In genomic region chr20:19932170-19932667, GRCh38 we compare ENCODE assay signal across 12 cellular contexts.
DNase-seq lines count a peak whose midpoint lies in the region; ATAC-seq and TF ChIP-seq lines count a peak whose summit lies in the region.
"Had no signal": no experiment of that assay in that cellular context is flagged by ENCODE, and none has a peak within 500 bp of the region (broad histone marks: within the 10 kb centered on the region; RNA-seq: fewer than 3 reads in every experiment).

No MANE protein-coding gene starts in this region.

- no peak overlapping the region for H3K4me3 ChIP-seq in AG04450 (ENCODE audit: low read depth, low read length)
- H3K4me3 ChIP-seq in dorsolateral prefrontal cortex: no peak overlapping the region
- H3K4me3 ChIP-seq in CD4-positive, alpha-beta memory T cell (ENCODE audit: low read length in 2 of 2): no peak overlapping the region
- H3K4me3 ChIP-seq: A549 had no signal

- TF ChIP-seq CTCF in AG04450 (IDR thresholded peaks at IDR 0.05; ENCODE audit: low read depth, low read length) (peak; percentile 11; the same call in 1 of the 2 replicates), nephron progenitor cell (IDR thresholded peaks at IDR 0.05) (no peak), dorsolateral prefrontal cortex (IDR thresholded peaks at IDR 0.05 in 54 of 56, conservative IDR thresholded peaks at IDR 0.05 in 2 of 56; ENCODE audit: low read depth in 1 of 56, partially characterized antibody in 56 of 56) (no peak)

- peaks cover 12% of the 10 kb centered on the region for H3K9me3 Mint-ChIP-seq in nephron progenitor cell
- no peaks in the 10 kb centered on the region for H3K9me3 Mint-ChIP-seq in CD4-positive, alpha-beta memory T cell
- H3K9me3 Mint-ChIP-seq: activated naive CD4-positive, alpha-beta T cell treated with anti-CD3 and anti-CD28 coated beads for 36 hours had no signal

- CTCF ChIA-PET in AG04450 (lab: Charles Lee): interaction anchor here (0.6 to 0.7 kb wide), 3 partner anchors 44 to 52 kb away, joined by 3 read pairs; no protein-coding TSS in a partner anchor
- CTCF ChIA-PET in CD4-positive, alpha-beta memory T cell (lab: Charles Lee; ENCODE audit: partially characterized antibody): no interaction called here

- H3K36me3 Mint-ChIP-seq in nephron progenitor cell (ENCODE audit: low read depth): peaks cover 23% of the 10 kb centered on the region
- H3K36me3 Mint-ChIP-seq in CD4-positive, alpha-beta memory T cell: no peaks in the 10 kb centered on the region

- H3K27me3 Mint-ChIP-seq in nephron progenitor cell (ENCODE audit: low read depth, poor library complexity): no peaks in the 10 kb centered on the region
- peaks cover 0 to 7% of the 10 kb centered on the region in 2 donors for H3K27me3 Mint-ChIP-seq in CD4-positive, alpha-beta memory T cell

- no peaks in the 10 kb centered on the region for H3K36me3 ChIP-seq in CD4-positive, alpha-beta memory T cell (ENCODE audit: insufficient read depth, low read length)

- no peaks in the 10 kb centered on the region for H3K9me3 ChIP-seq in AG04450 (ENCODE audit: control insufficient read depth, insufficient read depth, low read length)
- no peaks in the 10 kb centered on the region for H3K9me3 ChIP-seq in CD4-positive, alpha-beta memory T cell (ENCODE audit: control insufficient read depth in 1 of 2, low read length in 2 of 2)
- H3K9me3 ChIP-seq: A549 had no signal

- peak; percentile 95 for ATAC-seq in SK-N-SH treated with all-trans-retinoic acid at 6 μM for 48 hours
- ATAC-seq: A549; activated CD4-positive, CD25-positive, alpha-beta regulatory T cell treated with anti-CD3 and anti-CD28 coated beads, Interleukin-2, amount 50 U/mL, for 24 hours; foreskin keratinocyte had no signal

- intact Hi-C loops in dorsolateral prefrontal cortex (cut with DNase I): loop anchor here in 1 of 2 donors (5.0 kb wide), 1 partner anchor 35 kb away; no protein-coding TSS in a partner anchor
- intact Hi-C loops in CD4-positive, alpha-beta memory T cell (cut with micrococcal nuclease): no loop called here

- DNase-seq in AG04450 (ENCODE audit: low read depth, low spot score) (peak; percentile 75), foreskin melanocyte (peak; percentile 50), nephron progenitor cell (no peak), dorsolateral prefrontal cortex (no peak), NCI-H2171 (lab: John Stamatoyannopoulos, UW) (no peak)
- DNase-seq in stimulated activated CD4-positive, alpha-beta T cell treated with anti-CD3 and anti-CD28 coated beads, Interleukin-4, amount 100 ng/mL, for 4 hours: no peak
- no peak for DNase-seq in CD4-positive, alpha-beta memory T cell
- DNase-seq: activated naive CD4-positive, alpha-beta T cell treated with anti-CD3 and anti-CD28 coated beads for 36 hours had no signal

- peak overlapping the region; percentile 86 for H3K27ac ChIP-seq in AG04450 (ENCODE audit: low read depth, low read length)
- H3K27ac ChIP-seq in dorsolateral prefrontal cortex: peak overlapping the region in 14 of 59 donors; percentile 13 to 67 (median 38)
- H3K27ac ChIP-seq in CD4-positive, alpha-beta memory T cell (ENCODE audit: low read depth, low read length): no peak overlapping the region
- H3K27ac ChIP-seq: A549, foreskin keratinocyte had no signal

- H3K4me3 Mint-ChIP-seq in nephron progenitor cell: no peak overlapping the region
- H3K4me3 Mint-ChIP-seq in CD4-positive, alpha-beta memory T cell: no peak overlapping the region
- H3K4me3 Mint-ChIP-seq: activated naive CD4-positive, alpha-beta T cell treated with anti-CD3 and anti-CD28 coated beads for 36 hours had no signal

- peaks cover 58% of the 10 kb centered on the region for H3K4me1 Mint-ChIP-seq in nephron progenitor cell
- H3K4me1 Mint-ChIP-seq in CD4-positive, alpha-beta memory T cell: peaks cover 5 to 20% (median 10%) of the 10 kb centered on the region in 4 donors

- POLR2A ChIA-PET in AG04450 (lab: Yijun Ruan, JAX): interaction anchor here (0.7 to 1.6 kb wide), 5 partner anchors 16 to 175 kb away, joined by 3 to 7 read pairs (median 4); no protein-coding TSS in a partner anchor
- POLR2A ChIA-PET in CD4-positive, alpha-beta memory T cell (lab: Charles Lee; ENCODE audit: partially characterized antibody): no interaction called here

- H3K27me3 ChIP-seq in AG04450 (ENCODE audit: control insufficient read depth, insufficient read depth, low read length) (no peaks in the 10 kb centered on the region), dorsolateral prefrontal cortex (no peaks in the 10 kb centered on the region)
- no peaks in the 10 kb centered on the region for H3K27me3 ChIP-seq in CD4-positive, alpha-beta memory T cell (ENCODE audit: insufficient read depth, low read length)
- H3K27me3 ChIP-seq: foreskin keratinocyte had no signal

- H3K4me1 ChIP-seq in CD4-positive, alpha-beta memory T cell (ENCODE audit: insufficient read depth, low read length): peaks cover 5% of the 10 kb centered on the region

- peak overlapping the region; percentile 36 for H3K27ac Mint-ChIP-seq in nephron progenitor cell
- H3K27ac Mint-ChIP-seq in CD4-positive, alpha-beta memory T cell: no peak overlapping the region
- H3K27ac Mint-ChIP-seq: activated naive CD4-positive, alpha-beta T cell treated with anti-CD3 and anti-CD28 coated beads for 36 hours had no signal

TF ChIP-seq in SK-N-SH treated with all-trans-retinoic acid at 6 μM for 48 hours, 23 proteins besides CTCF, POLR2A, EP300 and RAD21:
- TF ChIP-seq ISL1 (CRISPR knock-in tag; IDR thresholded peaks at IDR 0.05) (peak; percentile 36; the same call in 1 of the 2 replicates), TSHZ2 (CRISPR knock-in tag; IDR thresholded peaks at IDR 0.05) (no peak), TOX (CRISPR knock-in tag; IDR thresholded peaks at IDR 0.05; ENCODE audit: borderline replicate concordance) (peak; percentile 77), RARB (CRISPR knock-in tag; IDR thresholded peaks at IDR 0.05) (peak; percentile 84; the same call in 1 of the 2 replicates)
- TF ChIP-seq, protein P1, sequence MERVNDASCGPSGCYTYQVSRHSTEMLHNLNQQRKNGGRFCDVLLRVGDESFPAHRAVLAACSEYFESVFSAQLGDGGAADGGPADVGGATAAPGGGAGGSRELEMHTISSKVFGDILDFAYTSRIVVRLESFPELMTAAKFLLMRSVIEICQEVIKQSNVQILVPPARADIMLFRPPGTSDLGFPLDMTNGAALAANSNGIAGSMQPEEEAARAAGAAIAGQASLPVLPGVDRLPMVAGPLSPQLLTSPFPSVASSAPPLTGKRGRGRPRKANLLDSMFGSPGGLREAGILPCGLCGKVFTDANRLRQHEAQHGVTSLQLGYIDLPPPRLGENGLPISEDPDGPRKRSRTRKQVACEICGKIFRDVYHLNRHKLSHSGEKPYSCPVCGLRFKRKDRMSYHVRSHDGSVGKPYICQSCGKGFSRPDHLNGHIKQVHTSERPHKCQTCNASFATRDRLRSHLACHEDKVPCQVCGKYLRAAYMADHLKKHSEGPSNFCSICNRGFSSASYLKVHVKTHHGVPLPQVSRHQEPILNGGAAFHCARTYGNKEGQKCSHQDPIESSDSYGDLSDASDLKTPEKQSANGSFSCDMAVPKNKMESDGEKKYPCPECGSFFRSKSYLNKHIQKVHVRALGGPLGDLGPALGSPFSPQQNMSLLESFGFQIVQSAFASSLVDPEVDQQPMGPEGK (CRISPR knock-in tag; IDR thresholded peaks at IDR 0.05; ENCODE audit: borderline replicate concordance): 0 out of 2 replicates have a peak, but pooled peaks have one; percentile 17

Comparison
In these comparisons a context has a peak if more than half of its experiments do, and no peak if none do; other contexts are left out.
1. DNase-seq: peak in AG04450 (single experiment) and foreskin melanocyte (single experiment); none in nephron progenitor cell (single experiment), dorsolateral prefrontal cortex (0 of 10), stimulated activated CD4-positive, alpha-beta T cell treated with anti-CD3 and anti-CD28 coated beads, Interleukin-4, amount 100 ng/mL, for 4 hours (0 of 2), CD4-positive, alpha-beta memory T cell (0 of 5) and NCI-H2171 (single experiment).